In genomic region chr4:88158360-88159136, GRCh38 we compare ENCODE assay signal across 8 cellular contexts. TPM values are rescaled to one million over a fixed set of nuclear protein-coding genes. Genes with fewer than 3 reads are reported as not detected.
DNase-seq lines count a peak whose midpoint lies in the region; ATAC-seq and TF ChIP-seq lines count a peak whose summit lies in the region.

TSS of gene ABCG2 (minus strand) at chr4:88158639. CDS start at chr4:88139995, 18,644 bp downstream.

- H3K4me3 ChIP-seq in effector memory CD4-positive, alpha-beta T cell (ENCODE audit: insufficient read depth, low read depth, low read length, poor library complexity, severe bottlenecking), result peak within 1 kb of the TSS; percentile 72
- peak within 1 kb of the TSS; percentile 60 for H3K4me3 ChIP-seq in mesendoderm (ENCODE audit: low read length)

- no peaks in the 10 kb centered on the region for H3K36me3 ChIP-seq in effector memory CD4-positive, alpha-beta T cell (ENCODE audit: control insufficient read depth, insufficient read depth, low read length)
- no peaks in the 10 kb centered on the region for H3K36me3 ChIP-seq in mesendoderm (ENCODE audit: control insufficient read depth, insufficient read depth, low read length)

- H4K8ac ChIP-seq in mesendoderm (ENCODE audit: low read depth, low read length), result no peak within 1 kb of the TSS

- H3K27ac ChIP-seq in effector memory CD4-positive, alpha-beta T cell (ENCODE audit: insufficient read depth, low read length, poor library complexity, severe bottlenecking), result no peak within 1 kb of the TSS
- H3K27ac ChIP-seq in mesendoderm (ENCODE audit: low read depth, low read length), result peak within 1 kb of the TSS; percentile 92

- peak within 1 kb of the TSS; percentile 81 for H3K18ac ChIP-seq in mesendoderm (ENCODE audit: low read length)

- intact Hi-C loops in CD14-positive monocyte (cut with micrococcal nuclease), result no loop called here

- H3K4me2 ChIP-seq in mesendoderm (ENCODE audit: low read length), result peak within 1 kb of the TSS; percentile 92

- H3K56ac ChIP-seq in mesendoderm (ENCODE audit: low read length), result peak within 1 kb of the TSS; percentile 95

- H3K9ac ChIP-seq in mesendoderm (ENCODE audit: low read length), result peak within 1 kb of the TSS; percentile 82

- peak within 1 kb of the TSS in 1 of 7 donors; percentile 40 for H3K27ac Mint-ChIP-seq in CD14-positive monocyte

- no peaks in the 10 kb centered on the region for H3K4me1 ChIP-seq in effector memory CD4-positive, alpha-beta T cell (ENCODE audit: control insufficient read depth, insufficient read depth, low read length, poor library complexity, severe bottlenecking)
- H3K4me1 ChIP-seq in mesendoderm (ENCODE audit: control insufficient read depth, low read depth, low read length), result no peaks in the 10 kb centered on the region

- no peak within 1 kb of the TSS for H2BK15ac ChIP-seq in mesendoderm (replicated peaks; ENCODE audit: low read depth)

- peaks cover 2% of the 10 kb centered on the region for H3K79me2 ChIP-seq in mesendoderm (ENCODE audit: control insufficient read depth, insufficient read depth, low read length)

- peak within 1 kb of the TSS; percentile 82 for H2BK5ac ChIP-seq in mesendoderm (ENCODE audit: low read length)

- peaks cover 21 to 35% (median 22%) of the 10 kb centered on the region in 3 donors for H3K27me3 Mint-ChIP-seq in CD14-positive monocyte (ENCODE audit: low read depth in 3 of 3)

- H3K36me3 Mint-ChIP-seq in CD14-positive monocyte, result no peaks in the 10 kb centered on the region

- WGBS in mesendoderm (ENCODE audit: extremely low coverage, insufficient coverage, low lambda C conversion rate), result no CpG with 5 or more reads among the region's 71 CpGs

- no peaks in the 10 kb centered on the region for H3K79me1 ChIP-seq in mesendoderm (ENCODE audit: low read length)

- peak within 1 kb of the TSS; percentile 77 to 87 for H3K4me3 Mint-ChIP-seq in CD14-positive monocyte

- no peak for TF ChIP-seq CTCF in CD14-positive monocyte (IDR thresholded peaks at IDR 0.05)

- H4K5ac ChIP-seq in mesendoderm (ENCODE audit: low read length), result no peak within 1 kb of the TSS

- H3K4ac ChIP-seq in mesendoderm (ENCODE audit: low read depth, low read length), result peak within 1 kb of the TSS; percentile 59

- no peaks in the 10 kb centered on the region for H3K27me3 ChIP-seq in effector memory CD4-positive, alpha-beta T cell (replicated peaks; ENCODE audit: control insufficient read depth, insufficient read depth, low read length, poor library complexity, severe bottlenecking)
- H3K27me3 ChIP-seq in mesendoderm (ENCODE audit: insufficient read depth, low read length, poor library complexity), result no peaks in the 10 kb centered on the region

- ATAC-seq in GM19397 (IDR thresholded peaks at IDR 0.05; ENCODE audit: unreplicated experiment), result peak; percentile 73

- no peak within 1 kb of the TSS for H2AK5ac ChIP-seq in mesendoderm (ENCODE audit: low read length)

- no peak for DNase-seq in CD14-positive monocyte (ENCODE audit: low spot score)
- DNase-seq in HUDEP-2 (lab: John Stamatoyannopoulos, UW; ENCODE audit: unreplicated experiment in 76 of 76), result peak in 70 of 76 experiments; percentile 15 to 82 (median 60)
- peak; percentile 57 for DNase-seq in activated CD4-positive, alpha-beta T cell treated with anti-CD3 and anti-CD28 coated beads for 48 hours
- peak; percentile 4 to 16 (median 5) for DNase-seq in effector memory CD4-positive, alpha-beta T cell
- peak; percentile 94 for DNase-seq in mesendoderm
- DNase-seq in stimulated activated CD8-positive, alpha-beta memory T cell treated with anti-CD3 and anti-CD28 coated beads, Interleukin-2, amount 100 ng/mL, for 48 hours (ENCODE audit: low read depth in 2 of 2), result peak; percentile 21 to 42
- DNase-seq in 8988T, result no peak

- H2BK120ac ChIP-seq in mesendoderm (ENCODE audit: low read depth, low read length), result no peak within 1 kb of the TSS

- H3K9me3 Mint-ChIP-seq in CD14-positive monocyte, result peaks cover 0 to 10% (median 7%) of the 10 kb centered on the region in 7 donors

- H3K4me1 Mint-ChIP-seq in CD14-positive monocyte, result peaks cover 13% of the 10 kb centered on the region

- peak within 1 kb of the TSS; percentile 68 for H3K23ac ChIP-seq in mesendoderm (ENCODE audit: low read length)

- no peaks in the 10 kb centered on the region for H3K9me3 ChIP-seq in effector memory CD4-positive, alpha-beta T cell (ENCODE audit: control insufficient read depth, low read length)

RNA-seq across cellular contexts. Expression of gene ABCG2, which starts in this region (rescaled TPM):
- not detected for polyA plus RNA-seq in CD14-positive monocyte
- polyA plus RNA-seq in mesendoderm (2013, experiment 1 of 2), result 19.2 TPM
- 19.5 TPM for polyA plus RNA-seq in mesendoderm (2013, experiment 2 of 2)

Comparison
In these comparisons a context has a peak if more than half of its experiments do, and no peak if none do; other contexts are left out.
1. DNase-seq: peak in HUDEP-2 (70 of 76), activated CD4-positive, alpha-beta T cell treated with anti-CD3 and anti-CD28 coated beads for 48 hours (single experiment), effector memory CD4-positive, alpha-beta T cell (3 of 3), mesendoderm (single experiment) and stimulated activated CD8-positive, alpha-beta memory T cell treated with anti-CD3 and anti-CD28 coated beads, Interleukin-2, amount 100 ng/mL, for 48 hours (2 of 2); none in CD14-positive monocyte (single experiment) and 8988T (single experiment).